ENCODE assay signal across 17 cellular contexts in the genomic region with DNA sequence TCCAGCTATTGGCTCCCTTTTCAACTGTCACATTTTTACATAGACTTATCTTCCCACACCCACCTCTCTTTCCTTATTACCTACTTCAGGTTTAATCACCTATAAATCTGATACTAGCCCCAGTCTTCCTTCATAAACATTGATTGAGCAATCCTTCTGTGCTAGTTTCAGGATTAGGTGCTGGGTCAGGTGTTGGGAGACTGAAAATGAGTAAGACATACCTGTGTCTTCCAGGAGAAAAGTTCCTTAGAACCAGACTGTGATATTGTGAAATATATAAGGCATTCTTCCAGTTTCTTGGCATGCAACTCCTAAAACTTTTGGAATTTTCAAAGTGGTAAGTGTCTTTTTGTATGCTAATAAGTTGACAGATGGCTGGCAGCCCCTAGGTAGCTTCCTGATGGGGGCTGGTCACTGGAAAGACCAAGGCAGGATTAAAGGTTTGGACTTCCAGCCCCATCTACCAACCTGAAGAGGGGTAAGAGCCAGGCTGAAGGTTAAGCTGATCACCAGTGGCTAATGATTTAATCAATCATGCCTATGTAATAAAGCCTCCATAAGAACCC. TPM values are rescaled to one million over a fixed set of nuclear protein-coding genes. Genes with fewer than 3 reads are reported as not detected.
A peak's percentile ranks its signal among the peaks of the same experiment; 100 is the strongest.
DNase-seq lines count a peak whose midpoint lies in the region; ATAC-seq, FAIRE-seq and TF ChIP-seq lines count a peak whose summit lies in the region.
"Had no signal": no experiment of that assay in that cellular context is flagged by ENCODE, and none has a peak within 500 bp of the region (broad histone marks: within the 10 kb centered on the region; RNA-seq: fewer than 3 reads in every experiment).

No MANE protein-coding gene starts in this region.

- no peak for FAIRE-seq in kidney (lab: Jason Lieb, UNC)
- FAIRE-seq: frontal cortex had no signal

- CTCF ChIA-PET in CD4-positive, alpha-beta T cell (lab: Charles Lee) = no interaction called here
- CTCF ChIA-PET in activated CD4-positive, alpha-beta T cell treated with anti-CD3 and anti-CD28 coated beads, Interleukin-2, amount 10 ng/mL, durations not matched to agents 7 days and 5 days (lab: Charles Lee) = interaction anchor here (0.6 to 1.9 kb wide), 3 partner anchors 20 to 428 kb away, joined by 3 to 8 read pairs (median 3); no protein-coding TSS in a partner anchor

- ATAC-seq in CD4-positive, alpha-beta T cell (ENCODE audit: poor library complexity) = no peak
- no peak for ATAC-seq in lower lobe of right lung
- ATAC-seq: activated naive CD8-positive, alpha-beta T cell treated with anti-CD3 and anti-CD28 coated beads, Interleukin-2, amount 50 U/mL, for 24 hours had no signal

- H3K36me3 ChIP-seq in endodermal cell (ENCODE audit: control insufficient read depth, insufficient read depth, low read length) = peaks cover 6% of the 10 kb centered on the region
- H3K36me3 ChIP-seq in lower lobe of right lung = no peaks in the 10 kb centered on the region
- no peaks in the 10 kb centered on the region for H3K36me3 ChIP-seq in kidney (ENCODE audit: control insufficient read depth in 1 of 2, insufficient read depth in 2 of 2, low read length in 2 of 2)

- H3K27me3 Mint-ChIP-seq in CD4-positive, alpha-beta T cell = no peaks in the 10 kb centered on the region
- H3K27me3 Mint-ChIP-seq in endodermal cell (ENCODE audit: insufficient read depth) = no peaks in the 10 kb centered on the region
- H3K27me3 Mint-ChIP-seq in neural crest cell (ENCODE audit: low read depth) = no peaks in the 10 kb centered on the region
- H3K27me3 Mint-ChIP-seq in activated CD4-positive, alpha-beta T cell treated with anti-CD3 and anti-CD28 coated beads, Interleukin-2, amount 10 ng/mL, durations not matched to agents 7 days and 5 days = no peaks in the 10 kb centered on the region
- H3K27me3 Mint-ChIP-seq: activated naive CD8-positive, alpha-beta T cell treated with anti-CD3 and anti-CD28 coated beads, Interleukin-2, amount 50 U/mL, for 24 hours had no signal

- TF ChIP-seq CTCF in CD4-positive, alpha-beta T cell (IDR thresholded peaks at IDR 0.05) = no peak
- no peak for TF ChIP-seq CTCF in endodermal cell (conservative IDR thresholded peaks at IDR 0.05)
- TF ChIP-seq CTCF in neural crest cell (conservative IDR thresholded peaks at IDR 0.05) = no peak
- TF ChIP-seq CTCF in lower lobe of right lung (IDR thresholded peaks at IDR 0.05) = no peak
- TF ChIP-seq CTCF in kidney (IDR thresholded peaks at IDR 0.05; ENCODE audit: borderline replicate concordance, extremely low read depth, insufficient read depth) = no peak

- no peak for DNase-seq in CD4-positive, alpha-beta T cell
- peak; percentile 31 for DNase-seq in NCI-H69 (lab: John Stamatoyannopoulos, UW)
- no peak for DNase-seq in endodermal cell
- DNase-seq in neural crest cell (ENCODE audit: low read depth, low spot score) = no peak
- no peak for DNase-seq in lower lobe of right lung
- DNase-seq in kidney = no peak
- DNase-seq in H4 (ENCODE audit: low spot score) = no peak
- DNase-seq in activated CD4-positive, alpha-beta T cell treated with anti-CD3 and anti-CD28 coated beads, Interleukin-2, amount 10 ng/mL, durations not matched to agents 7 days and 5 days = no peak
- DNase-seq: activated CD4-positive, CD25-positive, alpha-beta regulatory T cell; activated CD8-positive, alpha-beta memory T cell treated with anti-CD3 and anti-CD28 coated beads for 24 hours; activated naive CD8-positive, alpha-beta T cell treated with anti-CD3 and anti-CD28 coated beads, Interleukin-2, amount 50 U/mL, for 24 hours; caudate nucleus; GM23248; NCI-H1694; stimulated activated CD4-positive, alpha-beta T cell treated with anti-CD3 and anti-CD28 coated beads, Interleukin-1b, Interleukin-23, amount 100 ng/mL, for 48 hours had no signal

- intact Hi-C loops in CD4-positive, alpha-beta T cell (cut with DNase I, micrococcal nuclease) = no loop called here
- intact Hi-C loops in lower lobe of right lung (cut with DNase I) (no loop called here), kidney (cut with DNase I) (no loop called here)

- H3K9me3 ChIP-seq in CD4-positive, alpha-beta T cell (ENCODE audit: control insufficient read depth, low read length) = no peaks in the 10 kb centered on the region
- H3K9me3 ChIP-seq in endodermal cell (ENCODE audit: control insufficient read depth, low read length) (peaks cover 4% of the 10 kb centered on the region), lower lobe of right lung (no peaks in the 10 kb centered on the region), kidney (ENCODE audit: control insufficient read depth in 1 of 2, low read length in 2 of 2) (no peaks in the 10 kb centered on the region)

- H3K4me1 Mint-ChIP-seq in CD4-positive, alpha-beta T cell (ENCODE audit: low read depth) = peaks cover 82% of the 10 kb centered on the region
- H3K4me1 Mint-ChIP-seq in endodermal cell (peaks cover 44% of the 10 kb centered on the region), neural crest cell (peaks cover 57% of the 10 kb centered on the region)
- H3K4me1 Mint-ChIP-seq in activated CD4-positive, alpha-beta T cell treated with anti-CD3 and anti-CD28 coated beads, Interleukin-2, amount 10 ng/mL, durations not matched to agents 7 days and 5 days = peaks cover 40% of the 10 kb centered on the region

- H3K4me1 ChIP-seq in endodermal cell (ENCODE audit: control insufficient read depth, insufficient read depth, low read length) (peaks cover 13% of the 10 kb centered on the region), lower lobe of right lung (peaks cover 53% of the 10 kb centered on the region), kidney (ENCODE audit: control insufficient read depth in 1 of 2, insufficient read depth in 1 of 2, low read depth in 1 of 2, low read length in 2 of 2) (peaks cover 9 to 21% of the 10 kb centered on the region in 2 donors)

- H3K27ac ChIP-seq in CD4-positive, alpha-beta T cell (ENCODE audit: low read depth, low read length) = no peak overlapping the region
- H3K27ac ChIP-seq in endodermal cell (ENCODE audit: low read depth, low read length) (no peak overlapping the region), lower lobe of right lung (no peak overlapping the region), kidney (ENCODE audit: low read depth in 2 of 2, low read length in 2 of 2) (no peak overlapping the region)
- H3K27ac ChIP-seq: GM23248 had no signal

- H3K9me3 Mint-ChIP-seq in CD4-positive, alpha-beta T cell = no peaks in the 10 kb centered on the region
- H3K9me3 Mint-ChIP-seq in endodermal cell = peaks cover 2% of the 10 kb centered on the region
- no peaks in the 10 kb centered on the region for H3K9me3 Mint-ChIP-seq in neural crest cell
- peaks cover 3% of the 10 kb centered on the region for H3K9me3 Mint-ChIP-seq in activated CD4-positive, alpha-beta T cell treated with anti-CD3 and anti-CD28 coated beads, Interleukin-2, amount 10 ng/mL, durations not matched to agents 7 days and 5 days
- H3K9me3 Mint-ChIP-seq: activated naive CD8-positive, alpha-beta T cell treated with anti-CD3 and anti-CD28 coated beads, Interleukin-2, amount 50 U/mL, for 24 hours; activated T-helper 1 cell treated with anti-CD3 and anti-CD28 coated beads, Interleukin-12 subunit alpha, Interleukin-12 subunit beta, Interleukin-2, Interleukin-4 antibody, amounts not matched to agents 30 ng/mL and 10 ng/mL and 1 ng/mL, durations not matched to agents 14 hours and 24 hours and 36 hours had no signal

- H3K9ac ChIP-seq in endodermal cell (ENCODE audit: extremely low read depth, low read length, poor library complexity, severe bottlenecking) = no peak overlapping the region
- no peak overlapping the region for H3K9ac ChIP-seq in kidney (ENCODE audit: low read length in 2 of 2)
- H3K9ac ChIP-seq: GM23248 had no signal

- H3K4me3 ChIP-seq in endodermal cell (ENCODE audit: low read length) = peak overlapping the region; percentile 22
- H3K4me3 ChIP-seq in lower lobe of right lung = no peak overlapping the region
- H3K4me3 ChIP-seq in kidney (ENCODE audit: low read length in 2 of 2) = no peak overlapping the region
- H3K4me3 ChIP-seq: GM23248 had no signal

- H3K27ac Mint-ChIP-seq in CD4-positive, alpha-beta T cell = no peak overlapping the region
- H3K27ac Mint-ChIP-seq in endodermal cell = no peak overlapping the region
- no peak overlapping the region for H3K27ac Mint-ChIP-seq in neural crest cell (ENCODE audit: unreplicated experiment)
- H3K27ac Mint-ChIP-seq in activated CD4-positive, alpha-beta T cell treated with anti-CD3 and anti-CD28 coated beads, Interleukin-2, amount 10 ng/mL, durations not matched to agents 7 days and 5 days = no peak overlapping the region
- H3K27ac Mint-ChIP-seq: activated naive CD8-positive, alpha-beta T cell treated with anti-CD3 and anti-CD28 coated beads, Interleukin-2, amount 50 U/mL, for 24 hours; activated T-helper 1 cell treated with anti-CD3 and anti-CD28 coated beads, Interleukin-12 subunit alpha, Interleukin-12 subunit beta, Interleukin-2, Interleukin-4 antibody, amounts not matched to agents 30 ng/mL and 10 ng/mL and 1 ng/mL, durations not matched to agents 14 hours and 24 hours and 36 hours had no signal

- H3K27me3 ChIP-seq in CD4-positive, alpha-beta T cell (ENCODE audit: control insufficient read depth, insufficient read depth, low read length) = no peaks in the 10 kb centered on the region
- H3K27me3 ChIP-seq in endodermal cell (ENCODE audit: control insufficient read depth, insufficient read depth, low read length, poor library complexity, severe bottlenecking) (no peaks in the 10 kb centered on the region), lower lobe of right lung (ENCODE audit: low read depth) (no peaks in the 10 kb centered on the region)

- POLR2A ChIA-PET in CD4-positive, alpha-beta T cell (lab: Charles Lee) = no interaction called here
- POLR2A ChIA-PET in activated CD4-positive, alpha-beta T cell treated with anti-CD3 and anti-CD28 coated beads, Interleukin-2, amount 10 ng/mL, durations not matched to agents 7 days and 5 days (lab: Charles Lee) = no interaction called here

- H3K36me3 Mint-ChIP-seq in CD4-positive, alpha-beta T cell (ENCODE audit: low read depth) = peaks cover 13% of the 10 kb centered on the region
- peaks cover 10% of the 10 kb centered on the region for H3K36me3 Mint-ChIP-seq in endodermal cell (ENCODE audit: low read depth)
- peaks cover 8% of the 10 kb centered on the region for H3K36me3 Mint-ChIP-seq in neural crest cell (ENCODE audit: low read depth)
- peaks cover 16% of the 10 kb centered on the region for H3K36me3 Mint-ChIP-seq in activated CD4-positive, alpha-beta T cell treated with anti-CD3 and anti-CD28 coated beads, Interleukin-2, amount 10 ng/mL, durations not matched to agents 7 days and 5 days (ENCODE audit: low read depth)

- H3K4me3 Mint-ChIP-seq in CD4-positive, alpha-beta T cell = peak overlapping the region; percentile 42
- H3K4me3 Mint-ChIP-seq in endodermal cell (no peak overlapping the region), neural crest cell (peak overlapping the region; percentile 43)
- H3K4me3 Mint-ChIP-seq in activated CD4-positive, alpha-beta T cell treated with anti-CD3 and anti-CD28 coated beads, Interleukin-2, amount 10 ng/mL, durations not matched to agents 7 days and 5 days = no peak overlapping the region
- H3K4me3 Mint-ChIP-seq: activated naive CD8-positive, alpha-beta T cell treated with anti-CD3 and anti-CD28 coated beads, Interleukin-2, amount 50 U/mL, for 24 hours; activated T-helper 1 cell treated with anti-CD3 and anti-CD28 coated beads, Interleukin-12 subunit alpha, Interleukin-12 subunit beta, Interleukin-2, Interleukin-4 antibody, amounts not matched to agents 30 ng/mL and 10 ng/mL and 1 ng/mL, durations not matched to agents 14 hours and 24 hours and 36 hours had no signal

RNA-seq across cellular contexts. Expression of a gene that starts 4.6 kb away (rescaled TPM):
- total RNA-seq in CD4-positive, alpha-beta T cell = 10 to 100 TPM; 11.6 to 11.7 TPM
- total RNA-seq in endodermal cell = 10 to 100 TPM; 53.5 to 55.2 TPM
- polyA plus RNA-seq in endodermal cell (2013, experiment 1 of 2) = 30.0 TPM
- polyA plus RNA-seq in endodermal cell (2013, experiment 2 of 2) = 29.1 TPM
- total RNA-seq in neural crest cell = 32.0 and 34.0 TPM in 2 replicates
- 64.1 TPM for total RNA-seq in lower lobe of right lung
- total RNA-seq in kidney = 46.3 TPM
- polyA plus RNA-seq in kidney (ENCODE audit: insufficient read depth, low read depth, low replicate concordance) = 17.2 TPM
- total RNA-seq in H4 (2014; rRNA removed; shearing (Covaris generic)) = 30.9 and 37.6 TPM in 2 replicates
- total RNA-seq in activated CD4-positive, alpha-beta T cell treated with anti-CD3 and anti-CD28 coated beads, Interleukin-2, amount 10 ng/mL, durations not matched to agents 7 days and 5 days = 10 to 100 TPM; 27.3 to 32.0 TPM

Comparison
In these comparisons a context has a peak if more than half of its experiments do, and no peak if none do; other contexts are left out.
1. H3K4me3 Mint-ChIP-seq: peak in CD4-positive, alpha-beta T cell (single experiment) and neural crest cell (single experiment); none in endodermal cell (single experiment) and activated CD4-positive, alpha-beta T cell treated with anti-CD3 and anti-CD28 coated beads, Interleukin-2, amount 10 ng/mL, durations not matched to agents 7 days and 5 days (single experiment).